ENCODE assay signal across 8 cellular contexts in genomic region chr2:44941551-44942234, GRCh38. TPM values are rescaled to one million over a fixed set of nuclear protein-coding genes. Genes with fewer than 3 reads are reported as not detected.
DNase-seq lines count a peak whose midpoint lies in the region; ATAC-seq lines count a peak whose summit lies in the region.

Gene SIX3 (plus strand): TSS chr2:44941702. CDS start chr2:44942105, 403 bp downstream.

- H3K36me3 Mint-ChIP-seq in stimulated activated naive CD8-positive, alpha-beta T cell treated with anti-CD3 and anti-CD28 coated beads, Interleukin-15, Interleukin-2, amounts not matched to agents 100 ng/mL and 50 ng/mL, for 24 hours (ENCODE audit: low read depth), result no peaks in the 10 kb centered on the region

- H3K4me1 Mint-ChIP-seq in stimulated activated naive CD8-positive, alpha-beta T cell treated with anti-CD3 and anti-CD28 coated beads, Interleukin-15, Interleukin-2, amounts not matched to agents 100 ng/mL and 50 ng/mL, for 24 hours (ENCODE audit: low read depth), result peaks cover 54% of the 10 kb centered on the region

- H3K27me3 Mint-ChIP-seq in stimulated activated naive CD8-positive, alpha-beta T cell treated with anti-CD3 and anti-CD28 coated beads, Interleukin-15, Interleukin-2, amounts not matched to agents 100 ng/mL and 50 ng/mL, for 24 hours, result peaks cover 79% of the 10 kb centered on the region

- peak within 1 kb of the TSS; percentile 82 for H3K4me3 Mint-ChIP-seq in stimulated activated naive CD8-positive, alpha-beta T cell treated with anti-CD3 and anti-CD28 coated beads, Interleukin-15, Interleukin-2, amounts not matched to agents 100 ng/mL and 50 ng/mL, for 24 hours

- H3K27ac Mint-ChIP-seq in stimulated activated naive CD8-positive, alpha-beta T cell treated with anti-CD3 and anti-CD28 coated beads, Interleukin-15, Interleukin-2, amounts not matched to agents 100 ng/mL and 50 ng/mL, for 24 hours, result peak within 1 kb of the TSS; percentile 79

- H3K9me3 Mint-ChIP-seq in stimulated activated naive CD8-positive, alpha-beta T cell treated with anti-CD3 and anti-CD28 coated beads, Interleukin-15, Interleukin-2, amounts not matched to agents 100 ng/mL and 50 ng/mL, for 24 hours, result no peaks in the 10 kb centered on the region

- DNase-seq in GM03348 (ENCODE audit: low spot score) (peak; percentile 53), NCI-H2227 (lab: John Stamatoyannopoulos, UW; ENCODE audit: unreplicated experiment) (peak; percentile 87), amygdala (lab: John Stamatoyannopoulos, UW) (peak in 32 of 56 donors; percentile 4 to 76 (median 43)), left lobe of liver (ENCODE audit: low spot score) (no peak), foreskin melanocyte (no peak)

- ATAC-seq in GM21526 (IDR thresholded peaks at IDR 0.05; ENCODE audit: low FRiP score, unreplicated experiment) (peak; percentile 53), left lobe of liver (peak; percentile 52), HG02571 (IDR thresholded peaks at IDR 0.05; ENCODE audit: unreplicated experiment) (no peak)

RNA-seq across cellular contexts. Expression of gene SIX3, which starts in this region (rescaled TPM):
- total RNA-seq in left lobe of liver, result not detected

Comparison
In these comparisons a context has a peak if more than half of its experiments do, and no peak if none do; other contexts are left out.
1. Peak in ATAC-seq in left lobe of liver; RNA of the gene not detected or under 1 TPM.
2. DNase-seq: peak in GM03348 (single experiment), NCI-H2227 (single experiment) and amygdala (32 of 56); none in left lobe of liver (single experiment) and foreskin melanocyte (single experiment).